Comparison of ENCODE assay signal across 29 cellular contexts in the genomic region with DNA sequence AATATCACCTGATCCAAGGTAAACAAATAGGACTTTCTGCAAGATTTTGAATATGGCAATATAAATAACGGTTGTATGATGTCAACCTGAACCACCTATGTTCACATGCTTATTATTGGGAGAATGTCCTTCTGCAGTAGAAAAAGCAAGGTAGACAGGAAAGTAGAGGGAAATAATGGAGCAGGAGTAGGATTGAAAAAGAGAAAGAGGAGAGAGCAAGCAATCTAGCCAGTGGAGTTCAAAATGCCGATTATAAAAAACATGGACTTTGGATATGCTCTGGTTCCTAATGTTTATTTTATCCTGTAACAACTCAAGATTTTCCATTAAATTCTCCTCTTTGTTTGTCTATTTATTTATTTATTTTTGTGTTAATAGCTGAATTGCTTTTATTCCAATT.
"Had no signal": no experiment of that assay in that cellular context is flagged by ENCODE, and none has a peak within 500 bp of the region (broad histone marks: within the 10 kb centered on the region; RNA-seq: fewer than 3 reads in every experiment).

No MANE protein-coding gene starts in this region.

- H3K9me3 ChIP-seq: colonic mucosa, esophagus muscularis mucosa, esophagus squamous epithelium, gastrocnemius medialis, gastroesophageal sphincter, heart left ventricle, heart right ventricle had no signal

- H3K4me1 Mint-ChIP-seq: endodermal cell had no signal

- H3K27me3 Mint-ChIP-seq: dendritic cell treated with granulocyte-macrophage colony-stimulating factor and Interleukin-4, amounts not matched to agents 40 ng/mL and 50 ng/mL, for 4 days; effector memory CD8-positive, alpha-beta T cell had no signal

- H3K4me3 Mint-ChIP-seq: dendritic cell treated with granulocyte-macrophage colony-stimulating factor and Interleukin-4, amounts not matched to agents 40 ng/mL and 50 ng/mL, for 4 days; effector memory CD8-positive, alpha-beta T cell; endodermal cell had no signal

- H3K4me3 ChIP-seq: colonic mucosa, coronary artery, dorsolateral prefrontal cortex, esophagus muscularis mucosa, esophagus squamous epithelium, gastrocnemius medialis, gastroesophageal sphincter, heart left ventricle, heart right ventricle had no signal

- H3K27ac ChIP-seq: colonic mucosa, coronary artery, dorsolateral prefrontal cortex, epithelial cell of prostate, esophagus muscularis mucosa, esophagus squamous epithelium, foreskin keratinocyte, gastrocnemius medialis, gastroesophageal sphincter, heart left ventricle, heart right ventricle had no signal

- H3K27ac Mint-ChIP-seq: dendritic cell treated with granulocyte-macrophage colony-stimulating factor and Interleukin-4, amounts not matched to agents 40 ng/mL and 50 ng/mL, for 4 days; effector memory CD8-positive, alpha-beta T cell; endodermal cell had no signal

- FAIRE-seq: colon, endometrium, endothelial cell of umbilical vein, frontal cortex had no signal

- H3K9me3 Mint-ChIP-seq: dendritic cell treated with granulocyte-macrophage colony-stimulating factor and Interleukin-4, amounts not matched to agents 40 ng/mL and 50 ng/mL, for 4 days; endodermal cell had no signal

- DNase-seq: colonic mucosa; cortex of kidney; dermis blood vessel endothelial cell; dorsolateral prefrontal cortex; effector CD4-positive, alpha-beta T cell; effector CD8-positive, alpha-beta T cell; effector memory CD4-positive, alpha-beta T cell; effector memory CD8-positive, alpha-beta T cell; endodermal cell; erythroblast; esophagus squamous epithelium; foreskin fibroblast; foreskin keratinocyte; foreskin melanocyte; gastrocnemius medialis; glutamatergic neuron; head of caudate nucleus; heart left ventricle; heart right ventricle had no signal

- H3K36me3 ChIP-seq: colonic mucosa, esophagus muscularis mucosa, esophagus squamous epithelium, gastrocnemius medialis, gastroesophageal sphincter, heart left ventricle had no signal

- ATAC-seq: effector memory CD8-positive, alpha-beta T cell; esophagus mucosa; foreskin keratinocyte; gastrocnemius medialis; gastroesophageal sphincter; heart left ventricle; heart right ventricle had no signal

- H3K27me3 ChIP-seq: colonic mucosa, dorsolateral prefrontal cortex, esophagus muscularis mucosa, esophagus squamous epithelium, foreskin keratinocyte, gastrocnemius medialis, gastroesophageal sphincter, heart left ventricle, heart right ventricle had no signal

- H3K4me1 ChIP-seq: colonic mucosa, esophagus muscularis mucosa, esophagus squamous epithelium, foreskin keratinocyte, gastrocnemius medialis, gastroesophageal sphincter, heart left ventricle, heart right ventricle had no signal
